In genomic region chr10:21078410-21079329, GRCh38 we compare ENCODE assay signal across 9 cellular contexts.
DNase-seq lines count a peak whose midpoint lies in the region; ATAC-seq, FAIRE-seq and TF ChIP-seq lines count a peak whose summit lies in the region.
"Had no signal": no experiment of that assay in that cellular context is flagged by ENCODE, and none has a peak within 500 bp of the region (broad histone marks: within the 10 kb centered on the region; RNA-seq: fewer than 3 reads in every experiment).

No MANE protein-coding gene starts in this region.

- FAIRE-seq in GM19239 (lab: Jason Lieb, UNC), result peak; percentile 54

- H3F3A ChIP-seq in PC-9 (ENCODE audit: insufficient read depth, low read depth), result peaks cover 5% of the 10 kb centered on the region; the same call in 1 of the 2 replicates

- BruUV-seq in PC-9 (replicated peaks; lab: Mats Ljungman, UMichigan), result no TSS peak

- peak overlapping the region; percentile 36; the same call in 1 of the 2 replicates for H3K4me2 ChIP-seq in PC-9

- CTCF ChIA-PET in PC-9 (lab: Charles Lee), result interaction anchor here (0.6 kb wide), 1 partner anchor 107 kb away, joined by 15 read pairs; no protein-coding TSS in a partner anchor

- H3K27me3 ChIP-seq in PC-9 (ENCODE audit: insufficient read depth, low read depth), result no peaks in the 10 kb centered on the region
- no peaks in the 10 kb centered on the region for H3K27me3 ChIP-seq in testis

- no peak overlapping the region for H3K27ac ChIP-seq in PC-9
- no peak overlapping the region for H3K27ac ChIP-seq in testis

- peak; percentile 46 for DNase-seq in COLO829 (ENCODE audit: low spot score)
- DNase-seq in GM19239 (ENCODE audit: insufficient read length, low spot score), result peak; percentile 16
- peak; percentile 19 for DNase-seq in Jurkat, Clone E6-1 (ENCODE audit: low read depth, low spot score)
- peak; percentile 54 to 68 for DNase-seq in PC-9
- DNase-seq in choroid plexus epithelial cell (ENCODE audit: low read depth), result peak; percentile 88
- peak; percentile 46 to 67 for DNase-seq in left colon
- DNase-seq in testis, result peak; percentile 79

- H2AFZ ChIP-seq in PC-9, result no peak overlapping the region

- H3K79me2 ChIP-seq in PC-9 (ENCODE audit: low read depth), result no peaks in the 10 kb centered on the region

- no peaks in the 10 kb centered on the region for H4K20me1 ChIP-seq in PC-9 (ENCODE audit: insufficient read depth)

- 53 to 60% methylated on average over 6 of the region's 6 CpGs for WGBS in testis, 2 donors

- no peak for TF ChIP-seq POLR2A in testis (IDR thresholded peaks at IDR 0.05)

- intact Hi-C loops in PC-9 (cut with micrococcal nuclease; ENCODE audit: unreplicated experiment), result loop anchor here (1.0 to 5.0 kb wide), 4 partner anchors 116 to 875 kb away; no protein-coding TSS in a partner anchor
- intact Hi-C loops in left colon (cut with DNase I, micrococcal nuclease), result no loop called here
- intact Hi-C loops in testis (cut with DNase I; ENCODE audit: low total_unique reads), result loop anchor here (10.0 kb wide), 1 partner anchor 196 kb away; no protein-coding TSS in a partner anchor

- TF ChIP-seq CTCF in PC-9 (conservative IDR thresholded peaks at IDR 0.05) (peak; percentile 81), choroid plexus epithelial cell (conservative IDR thresholded peaks at IDR 0.05; ENCODE audit: low read depth, low read length) (peak; percentile 93), testis (IDR thresholded peaks at IDR 0.05) (peak; percentile 50 to 68 (median 61))

- peaks cover 9% of the 10 kb centered on the region for H3K4me1 ChIP-seq in PC-9 (replicated peaks; ENCODE audit: insufficient read depth)
- peaks cover under 1% of the 10 kb centered on the region for H3K4me1 ChIP-seq in testis

- no peaks in the 10 kb centered on the region for H3K9me2 ChIP-seq in PC-9 (ENCODE audit: insufficient read depth)

- no peak overlapping the region for H3K4me3 ChIP-seq in Jurkat, Clone E6-1 (ENCODE audit: low read length)
- H3K4me3 ChIP-seq in PC-9 (no peak overlapping the region), choroid plexus epithelial cell (ENCODE audit: low read depth, low read length) (no peak overlapping the region), testis (no peak overlapping the region)

- H3K36me3 ChIP-seq in PC-9 (ENCODE audit: low read depth), result no peaks in the 10 kb centered on the region
- no peaks in the 10 kb centered on the region for H3K36me3 ChIP-seq in testis (ENCODE audit: low read depth, missing control alignments)

- POLR2A ChIA-PET in PC-9 (lab: Charles Lee; ENCODE audit: unreplicated experiment), result no interaction called here

- ATAC-seq in left colon (peak; percentile 92), GM21786 (IDR thresholded peaks at IDR 0.05; ENCODE audit: unreplicated experiment) (no peak)
- ATAC-seq: T-cell had no signal

- no peaks in the 10 kb centered on the region for H3K9me3 ChIP-seq in PC-9 (ENCODE audit: insufficient read depth, low read depth)
- no peaks in the 10 kb centered on the region for H3K9me3 ChIP-seq in testis

Comparison
In these comparisons a context has a peak if more than half of its experiments do, and no peak if none do; other contexts are left out.
1. DNase-seq: peak in every context shown above with its lines; median percentile 88 in choroid plexus epithelial cell; 79 in testis; 61 in PC-9; 56 in left colon; 46 in COLO829; 19 in Jurkat, Clone E6-1; 16 in GM19239.
2. intact Hi-C loops: an anchor here in PC-9 (1.0 to 5.0 kb wide) and testis (10.0 kb wide); none called in left colon.